Comparison of ENCODE assay signal across 8 cellular contexts in genomic region chr2:29115797-29116781, GRCh38. TPM values are rescaled to one million over a fixed set of nuclear protein-coding genes. Genes with fewer than 3 reads are reported as not detected.
DNase-seq lines count a peak whose midpoint lies in the region; ATAC-seq and TF ChIP-seq lines count a peak whose summit lies in the region.

No MANE protein-coding gene starts in this region.

- H3K9me2 ChIP-seq in MM.1S (replicated peaks; ENCODE audit: insufficient read depth, low read length): no peaks in the 10 kb centered on the region

- peak overlapping the region; percentile 87 for H3K27ac Mint-ChIP-seq in dendritic cell treated with granulocyte-macrophage colony-stimulating factor and Interleukin-4, amounts not matched to agents 40 ng/mL and 50 ng/mL, for 4 days

- peak overlapping the region; percentile 92 for H3K4me2 ChIP-seq in MM.1S (ENCODE audit: low read depth, low read length)

- peak; percentile 13 for TF ChIP-seq POLR2A in right lobe of liver (IDR thresholded peaks at IDR 0.05)

- no peaks in the 10 kb centered on the region for H3K36me3 Mint-ChIP-seq in dendritic cell treated with granulocyte-macrophage colony-stimulating factor and Interleukin-4, amounts not matched to agents 40 ng/mL and 50 ng/mL, for 4 days (ENCODE audit: low read depth)

- intact Hi-C loops in dendritic cell treated with granulocyte-macrophage colony-stimulating factor and Interleukin-4, amounts not matched to agents 40 ng/mL and 50 ng/mL, for 4 days (cut with micrococcal nuclease): loop anchor here (5.0 kb wide), 1 partner anchor 114 kb away; no protein-coding TSS in a partner anchor
- intact Hi-C loops in right lobe of liver (cut with DNase I): no loop called here

- H2AFZ ChIP-seq in MM.1S (ENCODE audit: low read length): peak overlapping the region; percentile 73

- H3K4me1 ChIP-seq in MM.1S (ENCODE audit: low read length) (peaks cover 11% of the 10 kb centered on the region), right lobe of liver (no peaks in the 10 kb centered on the region)

- H3K27ac ChIP-seq in MM.1S (ENCODE audit: low read length): peak overlapping the region; percentile 37; the same call in 1 of the 2 replicates
- H3K27ac ChIP-seq in right lobe of liver: peak overlapping the region; percentile 62 to 77 (median 74)

- no peaks in the 10 kb centered on the region for H3K79me2 ChIP-seq in MM.1S (ENCODE audit: low read length)

- peaks cover 8% of the 10 kb centered on the region; the same call in 1 of the 2 replicates for H3F3A ChIP-seq in MM.1S (ENCODE audit: insufficient read depth, low read length)

- peak overlapping the region; percentile 63 for H3K9ac ChIP-seq in MM.1S (ENCODE audit: low read length)

- H3K9me3 ChIP-seq in MM.1S (replicated peaks; ENCODE audit: insufficient read depth, low read length) (no peaks in the 10 kb centered on the region), right lobe of liver (no peaks in the 10 kb centered on the region)

- H3K9me3 Mint-ChIP-seq in dendritic cell treated with granulocyte-macrophage colony-stimulating factor and Interleukin-4, amounts not matched to agents 40 ng/mL and 50 ng/mL, for 4 days: no peaks in the 10 kb centered on the region

- H3K27me3 ChIP-seq in MM.1S (replicated peaks; ENCODE audit: insufficient read depth, low read length): no peaks in the 10 kb centered on the region
- H3K27me3 ChIP-seq in right lobe of liver: no peaks in the 10 kb centered on the region

- peaks cover 45% of the 10 kb centered on the region for H3K4me1 Mint-ChIP-seq in dendritic cell treated with granulocyte-macrophage colony-stimulating factor and Interleukin-4, amounts not matched to agents 40 ng/mL and 50 ng/mL, for 4 days (ENCODE audit: low read depth)

- H3K27me3 Mint-ChIP-seq in dendritic cell treated with granulocyte-macrophage colony-stimulating factor and Interleukin-4, amounts not matched to agents 40 ng/mL and 50 ng/mL, for 4 days: no peaks in the 10 kb centered on the region

- TF ChIP-seq CTCF in MM.1S (IDR thresholded peaks at IDR 0.05; ENCODE audit: low read length) (no peak), right lobe of liver (IDR thresholded peaks at IDR 0.05) (no peak)

- DNase-seq in DMS114 treated with DMSO at 0.1 percent for 48 hours (lab: John Stamatoyannopoulos, UW; ENCODE audit: unreplicated experiment) (peak; percentile 6), MM.1S (peak; percentile 82), right lobe of liver (peak; percentile 68 to 79 (median 79))
- peak; percentile 28 to 53 for DNase-seq in activated CD4-positive, alpha-beta T cell treated with anti-CD3 and anti-CD28 coated beads, Interleukin-2, amount 50 U/mL, for 24 hours (ENCODE audit: low read depth in 1 of 2, low spot score in 1 of 2)
- DNase-seq in stimulated activated CD4-positive, alpha-beta T cell treated with anti-CD3 and anti-CD28 coated beads, Interleukin-4, amount 100 ng/mL, for 4 hours: peak; percentile 31 to 65

- H3K4me3 ChIP-seq in MM.1S (ENCODE audit: low read length) (peak overlapping the region; percentile 69), right lobe of liver (peak overlapping the region; percentile 45 to 63 (median 51))

- WGBS in right lobe of liver (ENCODE audit: insufficient coverage, low coverage, low lambda C conversion rate, missing lambda C conversion rate): 20% methylated on average over 20 of the region's 53 CpGs

- no peaks in the 10 kb centered on the region for H4K20me1 ChIP-seq in MM.1S (ENCODE audit: insufficient read depth, low read length)

- no peaks in the 10 kb centered on the region for H3K36me3 ChIP-seq in MM.1S (replicated peaks; ENCODE audit: insufficient read depth, low read length)
- no peaks in the 10 kb centered on the region for H3K36me3 ChIP-seq in right lobe of liver

- ATAC-seq in GM21528 (IDR thresholded peaks at IDR 0.05; ENCODE audit: low FRiP score, unreplicated experiment) (peak; percentile 46), right lobe of liver (peak; percentile 48 to 58 (median 56)), HG03469 (IDR thresholded peaks at IDR 0.05; ENCODE audit: unreplicated experiment) (no peak)

- H3K4me3 Mint-ChIP-seq in dendritic cell treated with granulocyte-macrophage colony-stimulating factor and Interleukin-4, amounts not matched to agents 40 ng/mL and 50 ng/mL, for 4 days: peak overlapping the region; percentile 77

RNA-seq across cellular contexts. Expression of gene CLIP4, which starts 0.9 kb away (rescaled TPM):
- total RNA-seq in right lobe of liver: 1 to 10 TPM; 2.7 to 7.3 (median 5.3) TPM

RNA-seq across cellular contexts. Expression of gene PCARE, which starts 41.8 kb away (rescaled TPM):
- total RNA-seq in right lobe of liver: not detected

Comparison
In these comparisons a context has a peak if more than half of its experiments do, and no peak if none do; other contexts are left out.
1. DNase-seq: peak in every context shown above with its lines; median percentile 82 in MM.1S; 79 in right lobe of liver; 48 in stimulated activated CD4-positive, alpha-beta T cell treated with anti-CD3 and anti-CD28 coated beads, Interleukin-4, amount 100 ng/mL, for 4 hours; 40 in activated CD4-positive, alpha-beta T cell treated with anti-CD3 and anti-CD28 coated beads, Interleukin-2, amount 50 U/mL, for 24 hours; 6 in DMS114 treated with DMSO at 0.1 percent for 48 hours.